Comparison of ENCODE assay signal across 8 cellular contexts in the genomic region with DNA sequence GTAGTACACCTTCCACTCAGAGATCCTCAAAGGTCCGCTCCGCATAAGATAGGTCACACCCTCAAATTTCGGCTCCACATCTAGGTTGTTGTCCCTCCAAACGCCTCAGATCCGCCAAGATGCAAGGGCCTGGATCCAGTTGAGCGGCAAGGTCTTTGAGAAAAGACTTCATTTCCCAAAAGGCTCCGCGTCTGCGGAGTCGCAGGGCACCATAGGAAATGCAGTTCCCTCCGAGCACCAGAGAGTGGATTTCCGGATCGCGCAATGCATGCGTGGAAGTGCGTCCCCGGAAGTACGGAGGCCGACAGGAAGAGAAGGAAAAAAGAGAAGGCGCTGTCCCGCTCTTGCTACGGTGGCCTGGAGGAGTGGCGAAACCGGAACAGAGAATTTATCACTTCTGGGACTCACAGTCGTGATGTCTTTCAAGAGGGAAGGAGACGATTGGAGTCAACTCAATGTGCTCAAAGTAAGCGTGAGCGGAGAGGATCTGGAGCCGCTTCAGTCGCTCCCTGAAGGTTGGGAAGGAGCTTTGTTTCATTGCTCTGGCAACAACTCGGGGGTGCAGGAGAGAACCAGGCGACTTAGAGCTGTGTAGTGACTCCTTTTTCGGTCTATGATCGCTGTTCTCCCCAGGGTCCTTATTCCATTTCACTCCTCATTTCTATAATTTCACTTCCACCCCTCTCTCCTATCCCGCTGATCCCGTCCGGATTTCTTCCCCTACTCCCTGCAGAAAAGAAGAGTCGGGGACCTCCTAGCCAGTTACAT. TPM values are rescaled to one million over a fixed set of nuclear protein-coding genes. Genes with fewer than 3 reads are reported as not detected.
DNase-seq lines count a peak whose midpoint lies in the region; ATAC-seq and TF ChIP-seq lines count a peak whose summit lies in the region.

TSS of gene LYSMD1 (minus strand) at position 165 of the 768 bp plus-strand sequence. CDS start 644 bp downstream, outside the sequence.
TSS of gene SCNM1 (plus strand) at position 407 of the 768 bp plus-strand sequence. CDS start at position 416, 9 bp downstream.

- peak; percentile 89 for DNase-seq in GM10266 (ENCODE audit: extremely low spot score)
- DNase-seq in NCI-H1105 (lab: John Stamatoyannopoulos, UW): peak; percentile 98
- DNase-seq in SKM-1 (lab: John Stamatoyannopoulos, UW; ENCODE audit: unreplicated experiment): peak; percentile 100
- peak; percentile 95 for DNase-seq in activated naive CD8-positive, alpha-beta T cell treated with anti-CD3 and anti-CD28 coated beads for 36 hours
- peak; percentile 90 for DNase-seq in glutamatergic neuron
- DNase-seq in omental fat pad (ENCODE audit: low spot score): peak; percentile 91

- no peaks in the 10 kb centered on the region for H3K27me3 Mint-ChIP-seq in activated naive CD8-positive, alpha-beta T cell treated with anti-CD3 and anti-CD28 coated beads for 36 hours
- H3K27me3 Mint-ChIP-seq in glutamatergic neuron (ENCODE audit: unreplicated experiment): peaks cover 5% of the 10 kb centered on the region

- H3K4me3 Mint-ChIP-seq in activated naive CD8-positive, alpha-beta T cell treated with anti-CD3 and anti-CD28 coated beads for 36 hours: peak within 1 kb of the TSS; percentile 96
- peak within 1 kb of the TSS; percentile 99 for H3K4me3 Mint-ChIP-seq in glutamatergic neuron (ENCODE audit: unreplicated experiment)

- no peaks in the 10 kb centered on the region for H3K9me3 Mint-ChIP-seq in activated naive CD8-positive, alpha-beta T cell treated with anti-CD3 and anti-CD28 coated beads for 36 hours
- peaks cover 12% of the 10 kb centered on the region for H3K9me3 Mint-ChIP-seq in glutamatergic neuron (ENCODE audit: unreplicated experiment)

- peak within 1 kb of the TSS; percentile 94 for H3K27ac ChIP-seq in temporal lobe (ENCODE audit: low read depth, low read length)

- peak within 1 kb of the TSS; percentile 98 for H3K27ac Mint-ChIP-seq in activated naive CD8-positive, alpha-beta T cell treated with anti-CD3 and anti-CD28 coated beads for 36 hours
- H3K27ac Mint-ChIP-seq in glutamatergic neuron (ENCODE audit: unreplicated experiment): peak within 1 kb of the TSS; percentile 96

- ATAC-seq in HG02623 (IDR thresholded peaks at IDR 0.05; ENCODE audit: unreplicated experiment) (peak; percentile 79), omental fat pad (ENCODE audit: low FRiP score) (peak; percentile 91)

- H3K4me1 Mint-ChIP-seq in activated naive CD8-positive, alpha-beta T cell treated with anti-CD3 and anti-CD28 coated beads for 36 hours: peaks cover 57% of the 10 kb centered on the region
- H3K4me1 Mint-ChIP-seq in glutamatergic neuron (ENCODE audit: low read depth, unreplicated experiment): peaks cover 8% of the 10 kb centered on the region

- TF ChIP-seq CTCF in GM10266 (IDR thresholded peaks at IDR 0.05; ENCODE audit: control insufficient read depth, insufficient read depth, low read depth, missing control alignments): no peak
- TF ChIP-seq CTCF in glutamatergic neuron (IDR thresholded peaks at IDR 0.05; ENCODE audit: partially characterized antibody, unreplicated experiment): no peak
- no peak for TF ChIP-seq CTCF in omental fat pad (IDR thresholded peaks at IDR 0.05)

- H3K36me3 Mint-ChIP-seq in activated naive CD8-positive, alpha-beta T cell treated with anti-CD3 and anti-CD28 coated beads for 36 hours: peaks cover 34% of the 10 kb centered on the region
- no peaks in the 10 kb centered on the region for H3K36me3 Mint-ChIP-seq in glutamatergic neuron (ENCODE audit: unreplicated experiment)

RNA-seq across cellular contexts. Expression of gene LYSMD1, which starts in this region (rescaled TPM):
- 1 to 10 TPM; 3.5 TPM for total RNA-seq in activated naive CD8-positive, alpha-beta T cell treated with anti-CD3 and anti-CD28 coated beads for 36 hours
- total RNA-seq in glutamatergic neuron (ENCODE audit: unreplicated experiment): 21.9 TPM
- total RNA-seq in omental fat pad: 10 to 100 TPM in 2 of 4 donors, 1 to 10 TPM in 2; 4.1 to 11.0 (median 9.8) TPM
- 13.5 TPM for total RNA-seq in temporal lobe

RNA-seq across cellular contexts. Expression of gene SCNM1, which starts in this region (rescaled TPM):
- total RNA-seq in activated naive CD8-positive, alpha-beta T cell treated with anti-CD3 and anti-CD28 coated beads for 36 hours: 10 to 100 TPM; 80.9 to 81.9 TPM
- 44.2 TPM for total RNA-seq in glutamatergic neuron (ENCODE audit: unreplicated experiment)
- 10 to 100 TPM; 12.0 to 24.7 (median 20.7) TPM for total RNA-seq in omental fat pad
- 10.8 TPM for total RNA-seq in temporal lobe

Comparison
In these comparisons a context has a peak if more than half of its experiments do, and no peak if none do; other contexts are left out.
1. Peak in every context shown above with its lines: DNase-seq, ATAC-seq and H3K27ac ChIP-seq.